8 cellular contexts compared by ENCODE assay signal in the genomic region with DNA sequence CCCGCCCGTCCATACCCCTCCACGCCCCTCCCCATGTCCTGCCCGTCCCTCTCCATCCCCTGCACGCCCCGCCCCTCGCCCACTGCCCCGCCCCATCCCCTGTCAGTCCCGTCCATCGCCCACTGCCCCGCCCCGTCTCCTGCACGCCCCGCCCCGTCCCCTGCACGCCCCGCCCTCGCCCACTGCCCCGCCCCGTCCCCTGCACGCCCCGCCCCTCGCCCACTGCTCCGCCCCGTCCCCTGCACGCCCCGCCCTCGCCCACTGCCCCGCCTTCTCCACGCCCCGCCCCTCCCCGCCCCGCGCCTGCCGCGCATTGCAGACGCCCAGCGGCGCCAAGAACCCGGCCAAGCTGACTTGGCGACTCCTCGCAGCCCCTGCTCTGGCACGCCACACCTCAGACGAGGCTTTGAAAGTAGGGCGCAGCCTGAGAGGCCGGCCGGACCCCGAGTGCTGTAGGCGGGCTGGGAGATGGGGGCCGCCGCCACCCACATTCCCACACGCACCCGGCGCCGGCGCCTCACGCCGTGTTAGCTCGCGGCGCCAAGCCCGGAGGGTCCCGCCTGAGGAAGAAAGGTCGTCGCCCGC. TPM values are rescaled to one million over a fixed set of nuclear protein-coding genes. Genes with fewer than 3 reads are reported as not detected.
DNase-seq lines count a peak whose midpoint lies in the region; ATAC-seq, FAIRE-seq and TF ChIP-seq lines count a peak whose summit lies in the region.

A gene (plus strand): TSS at position 316 of the 585 bp plus-strand sequence. CDS start 2,410 bp downstream, outside the sequence.

- DNase-seq in Ammon's horn (ENCODE audit: low spot score), result peak; percentile 80
- peak; percentile 90 for DNase-seq in H54 (ENCODE audit: insufficient read length, low spot score)
- peak; percentile 80 for DNase-seq in RPMI7951 (ENCODE audit: low read depth)
- peak; percentile 67 for DNase-seq in activated gamma-delta T cell treated with Interleukin-2 at 50 U/mL for 16 hours
- peak; percentile 59 to 87 for DNase-seq in foreskin fibroblast
- DNase-seq in neural progenitor cell (ENCODE audit: low spot score), result peak; percentile 95
- peak; percentile 84 for DNase-seq in stimulated activated naive CD4-positive, alpha-beta T cell treated with Interleukin-2 at 50 U/mL for 16 hours (lab: John Stamatoyannopoulos, UW)

- H3K9me3 ChIP-seq in neural progenitor cell (ENCODE audit: low read depth), result no peaks in the 10 kb centered on the region

- H3K4me3 Mint-ChIP-seq in neural progenitor cell, result peak within 1 kb of the TSS; percentile 89

- TF ChIP-seq POLR2A in H54 (IDR thresholded peaks at IDR 0.05; ENCODE audit: low read depth, low read length), result peak; percentile 77

- peak within 1 kb of the TSS; percentile 100 for H2AFZ ChIP-seq in neural progenitor cell (replicated peaks)

- no peaks in the 10 kb centered on the region for H4K20me1 ChIP-seq in neural progenitor cell (ENCODE audit: low read depth)

- no peak for FAIRE-seq in H54 (lab: Jason Lieb, UNC)

- H3K27me3 ChIP-seq in neural progenitor cell, result peaks cover 68% of the 10 kb centered on the region

- peak within 1 kb of the TSS; percentile 88 for H3K4me2 ChIP-seq in neural progenitor cell

- H3K36me3 ChIP-seq in neural progenitor cell, result no peaks in the 10 kb centered on the region

- no peak for ATAC-seq in HG03442 (IDR thresholded peaks at IDR 0.05; ENCODE audit: unreplicated experiment)

- H3K27ac ChIP-seq in neural progenitor cell, result no peak within 1 kb of the TSS

- H3K4me1 ChIP-seq in neural progenitor cell, result no peaks in the 10 kb centered on the region

- peaks cover 17% of the 10 kb centered on the region for H3F3A ChIP-seq in neural progenitor cell (ENCODE audit: low read depth)

- TF ChIP-seq CTCF in foreskin fibroblast (IDR thresholded peaks at IDR 0.05; ENCODE audit: low read depth, low read length), result no peak
- TF ChIP-seq CTCF in neural progenitor cell (IDR thresholded peaks at IDR 0.05), result no peak

- peaks cover 12% of the 10 kb centered on the region for H3K27me3 Mint-ChIP-seq in neural progenitor cell (ENCODE audit: insufficient read depth, low read depth)

- H3K9me3 Mint-ChIP-seq in neural progenitor cell, result no peaks in the 10 kb centered on the region

- H3K27ac Mint-ChIP-seq in neural progenitor cell, result no peak within 1 kb of the TSS

- no peaks in the 10 kb centered on the region for H3K4me1 Mint-ChIP-seq in neural progenitor cell

- H3K36me3 Mint-ChIP-seq in neural progenitor cell, result no peaks in the 10 kb centered on the region

- no peak within 1 kb of the TSS for H3K9ac ChIP-seq in neural progenitor cell

- no peaks in the 10 kb centered on the region for H3K79me2 ChIP-seq in neural progenitor cell (ENCODE audit: low read depth)

- H3K4me3 ChIP-seq in foreskin fibroblast (ENCODE audit: low read depth in 1 of 2, low read length in 2 of 2) (peak within 1 kb of the TSS; percentile 64 to 78), neural progenitor cell (peak within 1 kb of the TSS; percentile 67)

RNA-seq across cellular contexts. Expression of the gene that starts here (rescaled TPM):
- 0.98 and 1.4 TPM in 2 replicates for total RNA-seq in RPMI7951 (2014; rRNA removed; shearing (Covaris generic))
- total RNA-seq in neural progenitor cell (ENCODE audit: low replicate concordance), result not detected in 2 replicates

Comparison
In these comparisons a context has a peak if more than half of its experiments do, and no peak if none do; other contexts are left out.
1. Peak in DNase-seq, H3K4me3 ChIP-seq and H3K4me2 ChIP-seq in neural progenitor cell; RNA of the gene not detected or under 1 TPM.